In genomic region chr19:5138606-5139594, GRCh38 we compare ENCODE assay signal across 8 cellular contexts.
DNase-seq lines count a peak whose midpoint lies in the region; ATAC-seq and TF ChIP-seq lines count a peak whose summit lies in the region.

No MANE protein-coding gene starts in this region.

- peaks cover 11 to 21% of the 10 kb centered on the region in 2 donors for H3K36me3 Mint-ChIP-seq in activated naive CD4-positive, alpha-beta T cell treated with anti-CD3 and anti-CD28 coated beads, Interleukin-2, amount 50 U/mL, for 72 hours
- no peaks in the 10 kb centered on the region for H3K36me3 Mint-ChIP-seq in Calu3 (ENCODE audit: insufficient read depth, unreplicated experiment)

- CTCF ChIA-PET in Calu3 (lab: Charles Lee) = no interaction called here

- no TSS peak for BruUV-seq in Calu3 (replicated peaks; lab: Mats Ljungman, UMichigan)

- H3K9me3 Mint-ChIP-seq in activated naive CD4-positive, alpha-beta T cell treated with anti-CD3 and anti-CD28 coated beads, Interleukin-2, amount 50 U/mL, for 72 hours = no peaks in the 10 kb centered on the region
- no peaks in the 10 kb centered on the region for H3K9me3 Mint-ChIP-seq in Calu3 (ENCODE audit: low read depth, unreplicated experiment)

- H3K4me3 Mint-ChIP-seq in Calu3 (ENCODE audit: low read depth, unreplicated experiment) = no peak overlapping the region

- ATAC-seq in GM21786 (IDR thresholded peaks at IDR 0.05; ENCODE audit: unreplicated experiment) = peak; percentile 57
- ATAC-seq in activated naive CD4-positive, alpha-beta T cell treated with anti-CD3 and anti-CD28 coated beads, Interleukin-2, amount 50 U/mL, for 72 hours = peak; percentile 77 to 94

- H3K27ac Mint-ChIP-seq in activated naive CD4-positive, alpha-beta T cell treated with anti-CD3 and anti-CD28 coated beads, Interleukin-2, amount 50 U/mL, for 72 hours = peak overlapping the region; percentile 66 to 72
- no peak overlapping the region for H3K27ac Mint-ChIP-seq in Calu3 (ENCODE audit: unreplicated experiment)

- intact Hi-C loops in Calu3 (cut with micrococcal nuclease; ENCODE audit: unreplicated experiment) = no loop called here

- no peaks in the 10 kb centered on the region for H3K27me3 Mint-ChIP-seq in Calu3 (ENCODE audit: unreplicated experiment)

- TF ChIP-seq CTCF in Calu3 (IDR thresholded peaks at IDR 0.05; ENCODE audit: unreplicated experiment) = no peak

- DNase-seq in COLO829 (ENCODE audit: low spot score) (peak; percentile 41), SW480 (ENCODE audit: low spot score) (peak; percentile 12), lung microvascular endothelial cell (ENCODE audit: low read depth in 2 of 2) (peak; percentile 62 to 88), Calu3 (no peak), HT-29 (ENCODE audit: low spot score) (no peak)
- peak; percentile 74 to 92 for DNase-seq in activated naive CD4-positive, alpha-beta T cell treated with anti-CD3 and anti-CD28 coated beads, Interleukin-2, amount 50 U/mL, for 72 hours (ENCODE audit: low spot score in 2 of 2)
- DNase-seq in stimulated activated naive CD4-positive, alpha-beta T cell (lab: John Stamatoyannopoulos, UW) = peak; percentile 28 to 85 (median 67)

- H3K4me1 Mint-ChIP-seq in Calu3 (ENCODE audit: low read depth, unreplicated experiment) = no peaks in the 10 kb centered on the region

Comparison
In these comparisons a context has a peak if more than half of its experiments do, and no peak if none do; other contexts are left out.
1. DNase-seq: peak in COLO829 (single experiment), SW480 (single experiment), activated naive CD4-positive, alpha-beta T cell treated with anti-CD3 and anti-CD28 coated beads, Interleukin-2, amount 50 U/mL, for 72 hours (2 of 2), lung microvascular endothelial cell (2 of 2) and stimulated activated naive CD4-positive, alpha-beta T cell (6 of 6); none in Calu3 (single experiment) and HT-29 (single experiment).